8 cellular contexts compared by ENCODE assay signal in the genomic region with DNA sequence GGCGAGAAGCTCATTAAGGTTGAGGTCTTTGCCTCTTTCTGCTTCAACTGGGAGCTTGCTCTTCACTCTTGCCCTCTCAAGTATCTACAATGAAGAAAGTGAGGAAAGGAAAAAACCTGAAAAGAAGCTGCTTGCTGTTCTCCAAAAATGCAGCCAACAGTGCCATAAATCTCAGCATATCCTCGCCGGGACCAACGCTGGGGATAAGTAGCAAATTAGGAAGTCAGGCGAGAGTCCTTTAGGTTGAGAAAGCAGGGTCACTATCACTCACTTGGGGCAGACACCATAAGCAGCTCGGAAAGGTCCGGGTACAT. TPM values are rescaled to one million over a fixed set of nuclear protein-coding genes. Genes with fewer than 3 reads are reported as not detected.
DNase-seq lines count a peak whose midpoint lies in the region; ATAC-seq and TF ChIP-seq lines count a peak whose summit lies in the region.

No MANE protein-coding gene starts in this region.

- no peaks in the 10 kb centered on the region for H3K9me3 Mint-ChIP-seq in activated CD4-positive, alpha-beta memory T cell treated with anti-CD3 and anti-CD28 coated beads, Interleukin-2, amount 10 ng/mL, durations not matched to agents 7 days and 5 days

- no peaks in the 10 kb centered on the region for H3K9me2 ChIP-seq in HCT116 (ENCODE audit: insufficient read depth)

- peaks cover 6 to 40% (median 25%) of the 10 kb centered on the region in 11 experiments; a peak in 17 of 22 replicates for H3K36me3 ChIP-seq in BLaER1 treated with 17β-estradiol and CSF1 and Interleukin-3, amounts not matched to agents 10 nM and 100 nM
- no peaks in the 10 kb centered on the region; a peak in 1 of 4 replicates for H3K36me3 ChIP-seq in HCT116 (ENCODE audit: control insufficient read depth in 1 of 2, insufficient read depth in 2 of 2, low read length in 2 of 2)
- no peaks in the 10 kb centered on the region for H3K36me3 ChIP-seq in iPS-15b (ENCODE audit: control insufficient read depth, insufficient read depth, low read length)

- no peak for TF ChIP-seq POLR2A in HCT116 (IDR thresholded peaks at IDR 0.05; ENCODE audit: borderline replicate concordance, extremely low read depth, insufficient read depth, insufficient read length)

- intact Hi-C loops in HCT116 (cut with micrococcal nuclease) = no loop called here

- DNase-seq in HCT116 (ENCODE audit: low read depth, low spot score) (no peak), substantia nigra (lab: John Stamatoyannopoulos, UW) (peak in 1 of 49 donors; percentile 53), AG20443 (ENCODE audit: low spot score) (no peak), GM13976 (ENCODE audit: low spot score) (no peak)
- no peak for DNase-seq in activated CD4-positive, alpha-beta memory T cell treated with anti-CD3 and anti-CD28 coated beads, Interleukin-2, amount 10 ng/mL, durations not matched to agents 7 days and 5 days
- DNase-seq in effector CD4-positive, alpha-beta T cell = no peak

- POLR2A ChIA-PET in HCT116 (lab: Charles Lee) = interaction anchor here (0.6 to 1.7 kb wide), 7 partner anchors 9 to 652 kb away, joined by 4 to 26 read pairs (median 5); a partner anchor contains a TSS
- POLR2A ChIA-PET in activated CD4-positive, alpha-beta memory T cell treated with anti-CD3 and anti-CD28 coated beads, Interleukin-2, amount 10 ng/mL, durations not matched to agents 7 days and 5 days (lab: Charles Lee) = interaction anchor here (0.9 to 2.7 kb wide), 18 partner anchors 9 to 1220 kb away, joined by 3 to 36 read pairs (median 4); a partner anchor contains a TSS

- peak overlapping the region; percentile 81 to 100 (median 96) for H3K4me3 ChIP-seq in BLaER1 treated with 17β-estradiol and CSF1 and Interleukin-3, amounts not matched to agents 10 nM and 100 nM
- H3K4me3 ChIP-seq in HCT116 (replicated peaks in 1 of 2; ENCODE audit: low read depth in 1 of 2, low read length in 2 of 2) (peak overlapping the region; percentile 90 to 99), iPS-15b (ENCODE audit: low read depth, low read length) (peak overlapping the region; percentile 68)

- TF ChIP-seq CTCF in HCT116 (IDR thresholded peaks at IDR 0.05 in 2 of 3, conservative IDR thresholded peaks at IDR 0.05 in 1 of 3; ENCODE audit: borderline replicate concordance in 1 of 3, insufficient read depth in 1 of 3, low read depth in 2 of 3, low read length in 2 of 3) (no peak), GM13976 (IDR thresholded peaks at IDR 0.05; ENCODE audit: borderline replicate concordance, control extremely low read depth, extremely low read depth, insufficient read depth, missing control alignments) (no peak)

- RAD21 ChIA-PET in HCT116 (lab: Charles Lee; ENCODE audit: low non-redundant PET in 1 of 2, low total read pairs in 2 of 2, uncharacterized antibody in 2 of 2, unreplicated experiment in 2 of 2) = interaction anchor here in 1 of 2 experiments (0.6 kb wide), 1 partner anchor 47 kb away, joined by 3 read pairs; no protein-coding TSS in a partner anchor

- peak overlapping the region in 10 of 11 experiments; percentile 69 to 91 (median 87); a peak in 21 of 22 replicates for H3K27ac ChIP-seq in BLaER1 treated with 17β-estradiol and CSF1 and Interleukin-3, amounts not matched to agents 10 nM and 100 nM
- peak overlapping the region; percentile 74 for H3K27ac ChIP-seq in HCT116 (ENCODE audit: low read depth, low read length)
- H3K27ac ChIP-seq in substantia nigra (ENCODE audit: low read depth, low read length, poor library complexity, severe bottlenecking) = peak overlapping the region; percentile 78

- H3K36me3 Mint-ChIP-seq in activated CD4-positive, alpha-beta memory T cell treated with anti-CD3 and anti-CD28 coated beads, Interleukin-2, amount 10 ng/mL, durations not matched to agents 7 days and 5 days (ENCODE audit: low read depth) = peaks cover 23% of the 10 kb centered on the region

- no peaks in the 10 kb centered on the region for H3K27me3 Mint-ChIP-seq in activated CD4-positive, alpha-beta memory T cell treated with anti-CD3 and anti-CD28 coated beads, Interleukin-2, amount 10 ng/mL, durations not matched to agents 7 days and 5 days

- H3K27me3 ChIP-seq in BLaER1 treated with 17β-estradiol and CSF1 and Interleukin-3, amounts not matched to agents 10 nM and 100 nM = no peaks in the 10 kb centered on the region
- H3K27me3 ChIP-seq in HCT116 (ENCODE audit: insufficient read depth, low read length) = no peaks in the 10 kb centered on the region
- H3K27me3 ChIP-seq in iPS-15b (ENCODE audit: control insufficient read depth, insufficient read depth, low read length) = peaks cover 3% of the 10 kb centered on the region

- peaks cover 0 to 47% (median 39%) of the 10 kb centered on the region in 11 experiments; a peak in 18 of 22 replicates for H4K20me1 ChIP-seq in BLaER1 treated with 17β-estradiol and CSF1 and Interleukin-3, amounts not matched to agents 10 nM and 100 nM
- 0 out of 2 replicates have a peak, but pooled peaks cover 3% of the 10 kb centered on the region for H4K20me1 ChIP-seq in HCT116 (ENCODE audit: insufficient read depth)

- BruUV-seq in HCT116 (replicated peaks; lab: Mats Ljungman, UMichigan) = TSS peak; percentile 69

- H3K27ac Mint-ChIP-seq in activated CD4-positive, alpha-beta memory T cell treated with anti-CD3 and anti-CD28 coated beads, Interleukin-2, amount 10 ng/mL, durations not matched to agents 7 days and 5 days = peak overlapping the region; percentile 93

- ATAC-seq in HCT116 = peak; percentile 59

- H3K79me2 ChIP-seq in HCT116 (ENCODE audit: insufficient read depth, low read length) = peaks cover 53% of the 10 kb centered on the region

- TF ChIP-seq RAD21 in HCT116 (IDR thresholded peaks at IDR 0.05; ENCODE audit: low read depth) = no peak

- H3K4me3 Mint-ChIP-seq in activated CD4-positive, alpha-beta memory T cell treated with anti-CD3 and anti-CD28 coated beads, Interleukin-2, amount 10 ng/mL, durations not matched to agents 7 days and 5 days = peak overlapping the region; percentile 98

- H3K4me2 ChIP-seq in BLaER1 treated with 17β-estradiol and CSF1 and Interleukin-3, amounts not matched to agents 10 nM and 100 nM = peak overlapping the region; percentile 76 to 100 (median 95)
- H3K4me2 ChIP-seq in HCT116 (ENCODE audit: low read length) = peak overlapping the region; percentile 82

- peak overlapping the region; percentile 80 to 94 (median 90) for H3K9ac ChIP-seq in BLaER1 treated with 17β-estradiol and CSF1 and Interleukin-3, amounts not matched to agents 10 nM and 100 nM
- H3K9ac ChIP-seq in HCT116 (ENCODE audit: low read length) (peak overlapping the region; percentile 99), iPS-15b (ENCODE audit: low read depth, low read length) (peak overlapping the region; percentile 80)

- CTCF ChIA-PET in HCT116 (lab: Charles Lee) = interaction anchor here (0.6 to 1.7 kb wide), 4 partner anchors 9 to 236 kb away, joined by 3 to 10 read pairs (median 4); a partner anchor contains a TSS
- CTCF ChIA-PET in activated CD4-positive, alpha-beta memory T cell treated with anti-CD3 and anti-CD28 coated beads, Interleukin-2, amount 10 ng/mL, durations not matched to agents 7 days and 5 days (lab: Charles Lee) = interaction anchor here (1.1 to 3.4 kb wide), 4 partner anchors 8 to 43 kb away, joined by 3 to 45 read pairs (median 8); a partner anchor contains a TSS

- H3K9me3 ChIP-seq in BLaER1 treated with 17β-estradiol and CSF1 and Interleukin-3, amounts not matched to agents 10 nM and 100 nM (replicated peaks in 1 of 11) = no peaks in the 10 kb centered on the region
- H3K9me3 ChIP-seq in HCT116 (ENCODE audit: control insufficient read depth in 1 of 2, insufficient read depth in 1 of 2, low read depth in 1 of 2, low read length in 2 of 2) (no peaks in the 10 kb centered on the region), iPS-15b (ENCODE audit: control insufficient read depth, insufficient read depth, low read length) (no peaks in the 10 kb centered on the region)

- no peak overlapping the region for H2AFZ ChIP-seq in HCT116 (ENCODE audit: low read depth, low read length, poor library complexity, severe bottlenecking)

- H3K4me1 Mint-ChIP-seq in activated CD4-positive, alpha-beta memory T cell treated with anti-CD3 and anti-CD28 coated beads, Interleukin-2, amount 10 ng/mL, durations not matched to agents 7 days and 5 days = peaks cover 43% of the 10 kb centered on the region

- peaks cover 24 to 38% (median 29%) of the 10 kb centered on the region in 10 experiments for H3K4me1 ChIP-seq in BLaER1 treated with 17β-estradiol and CSF1 and Interleukin-3, amounts not matched to agents 10 nM and 100 nM
- H3K4me1 ChIP-seq in HCT116 (ENCODE audit: control insufficient read depth in 1 of 2, insufficient read depth in 2 of 2, low read length in 2 of 2) (peaks cover 13 to 19% of the 10 kb centered on the region in 2 experiments; a peak in 3 of 4 replicates), iPS-15b (ENCODE audit: control insufficient read depth, insufficient read depth, low read length) (no peaks in the 10 kb centered on the region)

- in situ Hi-C loops in GM13976 (cut with MboI; ENCODE audit: low sequenced_read_pairs, unreplicated experiment) = no loop called here

TF ChIP-seq in HCT116, 20 proteins besides CTCF, POLR2A, EP300 and RAD21 (continues in another document):
- no peak for TF ChIP-seq CBX3 (IDR thresholded peaks at IDR 0.05; ENCODE audit: low read depth)

RNA-seq across cellular contexts. Expression of a gene that starts 0.4 kb away (rescaled TPM):
- total RNA-seq in HCT116 (2021; ENCODE audit: unreplicated experiment) = 80.9 TPM
- 15.1 and 23.5 TPM in 2 replicates for polyA plus RNA-seq in HCT116 (2012)
- total RNA-seq in activated CD4-positive, alpha-beta memory T cell treated with anti-CD3 and anti-CD28 coated beads, Interleukin-2, amount 10 ng/mL, durations not matched to agents 7 days and 5 days = 10 to 100 TPM; 41.3 to 45.9 TPM

RNA-seq across cellular contexts. Expression of a gene that starts 8.6 kb away (rescaled TPM):
- total RNA-seq in HCT116 (2021; ENCODE audit: unreplicated experiment) = 31.1 TPM
- 17.9 and 21.5 TPM in 2 replicates for polyA plus RNA-seq in HCT116 (2012)
- total RNA-seq in activated CD4-positive, alpha-beta memory T cell treated with anti-CD3 and anti-CD28 coated beads, Interleukin-2, amount 10 ng/mL, durations not matched to agents 7 days and 5 days = 10 to 100 TPM; 25.7 to 26.9 TPM
